26 cellular contexts compared by ENCODE assay signal in genomic region chr12:49766115-49766455, GRCh38.
"Had no signal": no experiment of that assay in that cellular context is flagged by ENCODE, and none has a peak within 500 bp of the region (broad histone marks: within the 10 kb centered on the region; RNA-seq: fewer than 3 reads in every experiment).

No MANE protein-coding gene starts in this region.

- H3K4me1 Mint-ChIP-seq: brain, nephron had no signal

- ATAC-seq: foreskin keratinocyte, left ventricle myocardium superior had no signal

- DNase-seq: activated CD4-positive, alpha-beta T cell treated with anti-CD3 and anti-CD28 coated beads for 1 hour; activated CD4-positive, alpha-beta T cell treated with anti-CD3 and anti-CD28 coated beads, Interleukin-2, amount 50 U/mL, for 4 hours; activated gamma-delta T cell treated with Interleukin-2 at 50 U/mL for 16 hours; activated T-cell treated with anti-CD3 and anti-CD28 coated beads, Interleukin-2, amount 50 U/mL, for 1 hour; anterior cingulate cortex; dermis blood vessel endothelial cell; effector CD8-positive, alpha-beta T cell; foreskin keratinocyte; immature natural killer cell; kidney glomerular epithelial cell; left ventricle myocardium superior; midbrain; ovary; psoas muscle; SK-N-SH; stimulated activated CD4-positive, alpha-beta T cell treated with anti-CD3 and anti-CD28 coated beads, Interleukin-4, amount 100 ng/mL, for 24 hours; stomach had no signal

- H3K27ac ChIP-seq: foreskin keratinocyte, hepatocyte, neutrophil, ovary, psoas muscle, right atrium auricular region, stomach, suprapubic skin, tibial nerve, VCaP had no signal

- H3K9me3 Mint-ChIP-seq: brain; immature natural killer cell; nephron; T-helper 2 cell treated with Interferon-gamma antibody and Interleukin-4, amounts not matched to agents 5 μg/mL and 100 μg/mL, for 36 hours had no signal

- H3K4me3 Mint-ChIP-seq: brain; immature natural killer cell; nephron; T-helper 2 cell treated with Interferon-gamma antibody and Interleukin-4, amounts not matched to agents 5 μg/mL and 100 μg/mL, for 36 hours had no signal

- H3K27ac Mint-ChIP-seq: nephron; T-helper 2 cell treated with Interferon-gamma antibody and Interleukin-4, amounts not matched to agents 5 μg/mL and 100 μg/mL, for 36 hours had no signal

- H3K9me3 ChIP-seq: neutrophil, ovary, psoas muscle, right atrium auricular region, SK-N-SH, stomach, suprapubic skin, tibial nerve had no signal

- H3K27me3 Mint-ChIP-seq: brain had no signal

- H3K27me3 ChIP-seq: foreskin keratinocyte, hepatocyte, neutrophil, ovary, right atrium auricular region, stomach, suprapubic skin, tibial nerve had no signal
